In the genomic region with DNA sequence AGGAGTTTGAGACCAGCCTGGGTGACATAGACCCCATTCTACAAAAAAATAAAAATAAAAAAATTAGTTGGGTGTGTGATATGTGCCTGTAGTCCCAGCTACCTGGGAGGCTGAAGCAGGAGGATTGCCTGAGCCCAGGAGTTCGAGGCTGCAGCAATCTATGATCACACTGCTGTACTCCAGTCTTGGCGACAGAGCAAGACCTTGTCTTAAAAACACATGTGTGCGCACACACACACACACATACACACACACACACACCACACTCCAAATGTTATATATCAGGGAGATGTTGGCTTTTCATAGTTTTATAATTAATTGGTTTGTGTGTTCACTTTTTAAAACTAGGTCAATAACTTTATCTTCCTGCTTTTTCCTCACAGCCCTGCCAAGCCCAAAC, we compare ENCODE assay signal across 14 cellular contexts.
DNase-seq lines count a peak whose midpoint lies in the region; ATAC-seq, FAIRE-seq and TF ChIP-seq lines count a peak whose summit lies in the region.
"Had no signal": no experiment of that assay in that cellular context is flagged by ENCODE, and none has a peak within 500 bp of the region (broad histone marks: within the 10 kb centered on the region; RNA-seq: fewer than 3 reads in every experiment).

No MANE protein-coding gene starts in this region.

- TF ChIP-seq CTCF in activated CD8-positive, alpha-beta T cell treated with anti-CD3 and anti-CD28 coated beads for 36 hours (IDR thresholded peaks at IDR 0.05) = no peak
- no peak for TF ChIP-seq CTCF in vagina (IDR thresholded peaks at IDR 0.05)

- CTCF ChIA-PET in activated CD8-positive, alpha-beta T cell treated with anti-CD3 and anti-CD28 coated beads for 36 hours (lab: Charles Lee) = interaction anchor here (0.7 to 9.0 kb wide), 5 partner anchors 7 to 73 kb away, joined by 3 to 80 read pairs (median 3); no protein-coding TSS in a partner anchor

- H3K4me1 Mint-ChIP-seq in activated naive CD4-positive, alpha-beta T cell treated with anti-CD3 and anti-CD28 coated beads, Interleukin-2, amount 50 U/mL, for 24 hours = peaks cover 87% of the 10 kb centered on the region
- H3K4me1 Mint-ChIP-seq in activated CD8-positive, alpha-beta T cell treated with anti-CD3 and anti-CD28 coated beads for 36 hours (ENCODE audit: low read depth) = peaks cover 63% of the 10 kb centered on the region
- peaks cover 85 to 96% of the 10 kb centered on the region in 2 donors for H3K4me1 Mint-ChIP-seq in immature natural killer cell

- H3K9me3 Mint-ChIP-seq in activated naive CD4-positive, alpha-beta T cell treated with anti-CD3 and anti-CD28 coated beads, Interleukin-2, amount 50 U/mL, for 24 hours = no peaks in the 10 kb centered on the region
- H3K9me3 Mint-ChIP-seq in activated CD8-positive, alpha-beta T cell treated with anti-CD3 and anti-CD28 coated beads for 36 hours = no peaks in the 10 kb centered on the region
- no peaks in the 10 kb centered on the region for H3K9me3 Mint-ChIP-seq in immature natural killer cell

- no peaks in the 10 kb centered on the region for H3K27me3 Mint-ChIP-seq in activated naive CD4-positive, alpha-beta T cell treated with anti-CD3 and anti-CD28 coated beads, Interleukin-2, amount 50 U/mL, for 24 hours
- H3K27me3 Mint-ChIP-seq in activated CD8-positive, alpha-beta T cell treated with anti-CD3 and anti-CD28 coated beads for 36 hours = no peaks in the 10 kb centered on the region
- H3K27me3 Mint-ChIP-seq in immature natural killer cell (ENCODE audit: low read depth in 3 of 3) = peaks cover 15 to 26% (median 25%) of the 10 kb centered on the region in 3 donors

- no peaks in the 10 kb centered on the region for H3K9me3 ChIP-seq in vagina
- H3K9me3 ChIP-seq: ovary, thyroid gland had no signal

- ATAC-seq in activated CD8-positive, alpha-beta T cell treated with anti-CD3 and anti-CD28 coated beads for 36 hours = no peak

- intact Hi-C loops in activated CD8-positive, alpha-beta T cell treated with anti-CD3 and anti-CD28 coated beads for 36 hours (cut with micrococcal nuclease) = no loop called here
- intact Hi-C loops in vagina (cut with DNase I) = no loop called here

- peak overlapping the region; percentile 100 for H3K27ac Mint-ChIP-seq in activated naive CD4-positive, alpha-beta T cell treated with anti-CD3 and anti-CD28 coated beads, Interleukin-2, amount 50 U/mL, for 24 hours
- H3K27ac Mint-ChIP-seq in activated CD8-positive, alpha-beta T cell treated with anti-CD3 and anti-CD28 coated beads for 36 hours = peak overlapping the region; percentile 99
- peak overlapping the region; percentile 92 to 99 (median 96) for H3K27ac Mint-ChIP-seq in immature natural killer cell

- no peak for TF ChIP-seq POLR2A in vagina (IDR thresholded peaks at IDR 0.05)

- peak overlapping the region; percentile 49 for H3K27ac ChIP-seq in vagina
- H3K27ac ChIP-seq: ovary had no signal

- no peak for DNase-seq in activated naive CD4-positive, alpha-beta T cell treated with Interleukin-2 at 50 U/mL for 16 hours
- no peak for DNase-seq in activated CD8-positive, alpha-beta T cell treated with anti-CD3 and anti-CD28 coated beads for 36 hours
- DNase-seq in immature natural killer cell = no peak
- no peak for DNase-seq in vagina (ENCODE audit: extremely low spot score in 2 of 2)
- DNase-seq in urothelium cell line (ENCODE audit: low spot score) = no peak
- DNase-seq in NCI-H526 (lab: John Stamatoyannopoulos, UW) = no peak
- no peak for DNase-seq in stimulated activated CD8-positive, alpha-beta memory T cell treated with anti-CD3 and anti-CD28 coated beads, Interleukin-4, amount 100 ng/mL, for 48 hours
- DNase-seq: activated CD4-positive, alpha-beta T cell treated with anti-CD3 and anti-CD28 coated beads for 48 hours; NCI-H2029 treated with DMSO at 0.1 percent for 48 hours; ovary; stimulated activated CD4-positive, alpha-beta T cell treated with anti-CD3 and anti-CD28 coated beads, Interleukin-2, amount 100 ng/mL, for 48 hours; thyroid gland had no signal

- POLR2A ChIA-PET in activated CD8-positive, alpha-beta T cell treated with anti-CD3 and anti-CD28 coated beads for 36 hours (lab: Charles Lee) = interaction anchor here (1.0 to 5.0 kb wide), 7 partner anchors 8 to 46 kb away, joined by 3 to 70 read pairs (median 15); no protein-coding TSS in a partner anchor

- no peaks in the 10 kb centered on the region for H3K36me3 ChIP-seq in vagina
- H3K36me3 ChIP-seq: ovary, thyroid gland had no signal

- H3K4me3 ChIP-seq in vagina = no peak overlapping the region
- H3K4me3 ChIP-seq: ovary, thyroid gland had no signal

- peak overlapping the region; percentile 89 for H3K4me3 Mint-ChIP-seq in activated naive CD4-positive, alpha-beta T cell treated with anti-CD3 and anti-CD28 coated beads, Interleukin-2, amount 50 U/mL, for 24 hours
- peak overlapping the region; percentile 77 for H3K4me3 Mint-ChIP-seq in activated CD8-positive, alpha-beta T cell treated with anti-CD3 and anti-CD28 coated beads for 36 hours
- H3K4me3 Mint-ChIP-seq in immature natural killer cell = peak overlapping the region; percentile 86 to 94 (median 90)

- H3K4me1 ChIP-seq in vagina = peaks cover 47% of the 10 kb centered on the region

- FAIRE-seq in urothelium cell line (lab: Jason Lieb, UNC) = no peak
- FAIRE-seq: bronchial epithelial cell had no signal

- H3K36me3 Mint-ChIP-seq in activated naive CD4-positive, alpha-beta T cell treated with anti-CD3 and anti-CD28 coated beads, Interleukin-2, amount 50 U/mL, for 24 hours = peaks cover 1% of the 10 kb centered on the region
- peaks cover 26% of the 10 kb centered on the region for H3K36me3 Mint-ChIP-seq in activated CD8-positive, alpha-beta T cell treated with anti-CD3 and anti-CD28 coated beads for 36 hours (ENCODE audit: low read depth)
- no peaks in the 10 kb centered on the region for H3K36me3 Mint-ChIP-seq in immature natural killer cell

- H3K27me3 ChIP-seq in vagina = no peaks in the 10 kb centered on the region
- H3K27me3 ChIP-seq: ovary, thyroid gland had no signal
